18 cellular contexts compared by ENCODE assay signal in the genomic region with DNA sequence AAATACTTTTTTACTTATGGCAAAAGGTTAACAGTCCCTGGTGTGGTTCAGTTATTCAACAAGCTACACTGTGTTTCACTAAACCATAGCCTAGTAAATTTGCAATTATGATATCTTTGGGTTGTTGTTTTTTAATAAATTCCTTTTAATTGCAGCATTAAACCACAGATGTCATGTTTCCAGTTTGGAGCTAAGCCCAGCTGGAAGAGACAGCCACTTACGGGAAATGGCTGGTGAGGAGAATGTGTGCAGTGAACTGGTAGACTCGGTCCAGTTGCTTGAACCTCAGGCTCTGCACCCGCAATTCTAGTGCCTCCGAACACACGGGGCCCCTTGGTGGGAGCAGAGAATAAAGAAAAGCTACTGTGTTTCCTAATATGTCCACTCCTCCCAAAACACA.
DNase-seq lines count a peak whose midpoint lies in the region; ATAC-seq and TF ChIP-seq lines count a peak whose summit lies in the region.
"Had no signal": no experiment of that assay in that cellular context is flagged by ENCODE, and none has a peak within 500 bp of the region (broad histone marks: within the 10 kb centered on the region; RNA-seq: fewer than 3 reads in every experiment).

No MANE protein-coding gene starts in this region.

- peaks cover under 1% of the 10 kb centered on the region for H3K36me3 Mint-ChIP-seq in T-helper 2 cell treated with Interferon-gamma antibody and Interleukin-4, amounts not matched to agents 5 μg/mL and 100 μg/mL, for 36 hours (ENCODE audit: low read depth)

- H3K9me3 Mint-ChIP-seq in T-helper 2 cell treated with Interferon-gamma antibody and Interleukin-4, amounts not matched to agents 5 μg/mL and 100 μg/mL, for 36 hours, result no peaks in the 10 kb centered on the region
- H3K9me3 Mint-ChIP-seq: CD4-positive, alpha-beta T cell had no signal

- no peak overlapping the region for H3K27ac Mint-ChIP-seq in T-helper 2 cell treated with Interferon-gamma antibody and Interleukin-4, amounts not matched to agents 5 μg/mL and 100 μg/mL, for 36 hours
- H3K27ac Mint-ChIP-seq: CD4-positive, alpha-beta T cell had no signal

- no peak for ATAC-seq in HG02763 (IDR thresholded peaks at IDR 0.05; ENCODE audit: unreplicated experiment)
- ATAC-seq in esophagus mucosa, result no peak

- H3K27me3 Mint-ChIP-seq in T-helper 2 cell treated with Interferon-gamma antibody and Interleukin-4, amounts not matched to agents 5 μg/mL and 100 μg/mL, for 36 hours (ENCODE audit: low read depth), result no peaks in the 10 kb centered on the region
- H3K27me3 Mint-ChIP-seq: CD4-positive, alpha-beta T cell had no signal

- H3K4me1 Mint-ChIP-seq in T-helper 2 cell treated with Interferon-gamma antibody and Interleukin-4, amounts not matched to agents 5 μg/mL and 100 μg/mL, for 36 hours (ENCODE audit: low read depth), result peaks cover 10% of the 10 kb centered on the region

- H3K4me3 ChIP-seq in astrocyte of the cerebellum (ENCODE audit: low read depth, low read length), result no peak overlapping the region
- H3K4me3 ChIP-seq: BLaER1 had no signal

- in situ Hi-C loops in astrocyte of the cerebellum (cut with HindIII; ENCODE audit: low sequenced_read_pairs) (no loop called here), KBM-7 (cut with MboI; ENCODE audit: low pct_unique_long_range_greater_than_20kb, low sequenced_read_pairs) (no loop called here)

- H3K4me3 Mint-ChIP-seq in T-helper 2 cell treated with Interferon-gamma antibody and Interleukin-4, amounts not matched to agents 5 μg/mL and 100 μg/mL, for 36 hours, result no peak overlapping the region
- H3K4me3 Mint-ChIP-seq: CD4-positive, alpha-beta T cell had no signal

- TF ChIP-seq CTCF in astrocyte of the cerebellum (IDR thresholded peaks at IDR 0.05; ENCODE audit: low read depth, low read length, missing control alignments), result no peak

- DNase-seq in AG08395 (ENCODE audit: low spot score) (peak; percentile 55), EH (ENCODE audit: low read depth) (peak; percentile 53), astrocyte of the cerebellum (ENCODE audit: low read depth) (peak; percentile 18), left kidney (ENCODE audit: low read depth, low spot score) (peak; percentile 40), KBM-7 (no peak)
- no peak for DNase-seq in T-helper 2 cell treated with Interferon-gamma antibody and Interleukin-4, amounts not matched to agents 5 μg/mL and 100 μg/mL, for 36 hours (ENCODE audit: low spot score)
- DNase-seq: CD4-positive, alpha-beta T cell; COR-L47; DND-41; Kasumi-1; NCI-H187; NCI-H2107; NCI-H69; SIG-M5; SK-N-SH had no signal

Comparison
In these comparisons a context has a peak if more than half of its experiments do, and no peak if none do; other contexts are left out.
1. DNase-seq: peak in AG08395 (single experiment), EH (single experiment), astrocyte of the cerebellum (single experiment) and left kidney (single experiment); none in T-helper 2 cell treated with Interferon-gamma antibody and Interleukin-4, amounts not matched to agents 5 μg/mL and 100 μg/mL, for 36 hours (single experiment) and KBM-7 (single experiment).